23 cellular contexts compared by ENCODE assay signal in genomic region chr9:16654727-16655126, GRCh38.
DNase-seq lines count a peak whose midpoint lies in the region; ATAC-seq, FAIRE-seq and TF ChIP-seq lines count a peak whose summit lies in the region.
"Had no signal": no experiment of that assay in that cellular context is flagged by ENCODE, and none has a peak within 500 bp of the region (broad histone marks: within the 10 kb centered on the region; RNA-seq: fewer than 3 reads in every experiment).

No MANE protein-coding gene starts in this region.

- H4K8ac ChIP-seq in mesenchymal stem cell (ENCODE audit: low read length): no peak overlapping the region

- no peak overlapping the region for H4K91ac ChIP-seq in mesenchymal stem cell (ENCODE audit: low read length)

- H3K9me3 ChIP-seq in mesenchymal stem cell (ENCODE audit: control insufficient read depth, low read length): no peaks in the 10 kb centered on the region
- no peaks in the 10 kb centered on the region for H3K9me3 ChIP-seq in endodermal cell (ENCODE audit: control insufficient read depth, low read length)
- H3K9me3 ChIP-seq in upper lobe of left lung: no peaks in the 10 kb centered on the region
- H3K9me3 ChIP-seq: BLaER1 treated with 17β-estradiol and CSF1 and Interleukin-3, amounts not matched to agents 10 nM and 100 nM; SJSA1 had no signal

- no peak overlapping the region for H2BK15ac ChIP-seq in mesenchymal stem cell (ENCODE audit: low read depth, poor library complexity, severe bottlenecking)

- H3K27ac ChIP-seq in mesenchymal stem cell (ENCODE audit: low read length, poor library complexity, severe bottlenecking): no peak overlapping the region
- H3K27ac ChIP-seq in endodermal cell (ENCODE audit: low read depth, low read length): no peak overlapping the region
- H3K27ac ChIP-seq in upper lobe of left lung: no peak overlapping the region
- H3K27ac ChIP-seq: BLaER1 treated with 17β-estradiol and CSF1 and Interleukin-3, amounts not matched to agents 10 nM and 100 nM; HL-60 had no signal

- ATAC-seq in WTC11: no peak
- ATAC-seq in upper lobe of left lung (ENCODE audit: low FRiP score in 2 of 2): no peak
- ATAC-seq: PC-3, Right ventricle myocardium inferior had no signal

- no peak for TF ChIP-seq CTCF in WTC11 (IDR thresholded peaks at IDR 0.05)
- TF ChIP-seq CTCF in progenitor cell of endocrine pancreas (IDR thresholded peaks at IDR 0.05; ENCODE audit: unreplicated experiment): no peak
- TF ChIP-seq CTCF in HFFc6 (IDR thresholded peaks at IDR 0.05): no peak
- TF ChIP-seq CTCF in endodermal cell (conservative IDR thresholded peaks at IDR 0.05): no peak
- TF ChIP-seq CTCF in upper lobe of left lung (IDR thresholded peaks at IDR 0.05): no peak

- H3K4me3 ChIP-seq in mesenchymal stem cell (ENCODE audit: insufficient read depth in 1 of 2, low read depth in 1 of 2, low read length in 2 of 2) (peak overlapping the region in 1 of 2 experiments; percentile 75), endodermal cell (ENCODE audit: low read length) (no peak overlapping the region), upper lobe of left lung (no peak overlapping the region)
- H3K4me3 ChIP-seq: BLaER1 treated with 17β-estradiol and CSF1 and Interleukin-3, amounts not matched to agents 10 nM and 100 nM; SJSA1 had no signal

- H2AFZ ChIP-seq in mesenchymal stem cell (ENCODE audit: low read depth, low read length): no peak overlapping the region

- no peaks in the 10 kb centered on the region for H3K27me3 Mint-ChIP-seq in WTC11 (ENCODE audit: low read depth)
- H3K27me3 Mint-ChIP-seq in progenitor cell of endocrine pancreas: peaks cover 2% of the 10 kb centered on the region
- no peaks in the 10 kb centered on the region; the same call in 1 of the 2 replicates for H3K27me3 Mint-ChIP-seq in HFFc6 (ENCODE audit: insufficient read depth)
- no peaks in the 10 kb centered on the region for H3K27me3 Mint-ChIP-seq in endodermal cell (ENCODE audit: insufficient read depth)
- H3K27me3 Mint-ChIP-seq: CD4-positive, alpha-beta T cell had no signal

- peaks cover 67% of the 10 kb centered on the region for H3K4me1 Mint-ChIP-seq in WTC11
- peaks cover 25% of the 10 kb centered on the region for H3K4me1 Mint-ChIP-seq in progenitor cell of endocrine pancreas (ENCODE audit: low read depth)
- H3K4me1 Mint-ChIP-seq in HFFc6 (ENCODE audit: low read depth): peaks cover 41% of the 10 kb centered on the region
- H3K4me1 Mint-ChIP-seq in endodermal cell: peaks cover 5% of the 10 kb centered on the region

- TF ChIP-seq POLR2A in GM12892 (IDR thresholded peaks at IDR 0.05; ENCODE audit: low read depth, low read length) (no peak), upper lobe of left lung (IDR thresholded peaks at IDR 0.05) (no peak)

- no peak for TF ChIP-seq EP300 in upper lobe of left lung (IDR thresholded peaks at IDR 0.05)

- H3K4me2 ChIP-seq in mesenchymal stem cell (ENCODE audit: low read length, poor library complexity, severe bottlenecking): no peak overlapping the region

- H2BK12ac ChIP-seq in mesenchymal stem cell (ENCODE audit: low read length in 2 of 2): no peak overlapping the region

- no peaks in the 10 kb centered on the region for H3K9me3 Mint-ChIP-seq in WTC11
- no peaks in the 10 kb centered on the region for H3K9me3 Mint-ChIP-seq in progenitor cell of endocrine pancreas (ENCODE audit: low read depth)
- no peaks in the 10 kb centered on the region for H3K9me3 Mint-ChIP-seq in HFFc6
- no peaks in the 10 kb centered on the region for H3K9me3 Mint-ChIP-seq in endodermal cell

- no peak overlapping the region for H2BK5ac ChIP-seq in mesenchymal stem cell (ENCODE audit: low read depth, low read length, poor library complexity, severe bottlenecking)

- H3K36me3 Mint-ChIP-seq in WTC11 (no peaks in the 10 kb centered on the region), progenitor cell of endocrine pancreas (ENCODE audit: insufficient read depth) (no peaks in the 10 kb centered on the region), HFFc6 (ENCODE audit: low read depth) (peaks cover 3% of the 10 kb centered on the region; the same call in 1 of the 2 replicates), endodermal cell (ENCODE audit: low read depth) (no peaks in the 10 kb centered on the region)

- H2BK120ac ChIP-seq in mesenchymal stem cell (ENCODE audit: low read depth, low read length): no peak overlapping the region

- H3K4me3 Mint-ChIP-seq in WTC11 (no peak overlapping the region), progenitor cell of endocrine pancreas (ENCODE audit: low read depth) (peak overlapping the region; percentile 9), HFFc6 (no peak overlapping the region), endodermal cell (no peak overlapping the region)
- H3K4me3 Mint-ChIP-seq: CD4-positive, alpha-beta T cell had no signal

- H3K14ac ChIP-seq in mesenchymal stem cell (ENCODE audit: low read length in 2 of 2): no peak overlapping the region

- no peak for DNase-seq in GM12892 (ENCODE audit: insufficient read length)
- no peak for DNase-seq in WTC11 (ENCODE audit: low spot score)
- DNase-seq in mesenchymal stem cell: no peak
- DNase-seq in progenitor cell of endocrine pancreas (ENCODE audit: low spot score, unreplicated experiment): no peak
- DNase-seq in HFFc6: no peak
- no peak for DNase-seq in kidney glomerular epithelial cell (lab: John Stamatoyannopoulos, UW)
- no peak for DNase-seq in endodermal cell
- DNase-seq in upper lobe of left lung: no peak
- DNase-seq: AML-193; CD4-positive, alpha-beta T cell; Karpas-422; NCI-H1105; NCI-H1436 treated with DMSO at 0.1 percent for 48 hours; NCI-H187 treated with DMSO at 0.1 percent for 48 hours; NCI-H2107; NCI-H524; NCI-H774; PC-3 had no signal

- no peak overlapping the region for H3K4ac ChIP-seq in mesenchymal stem cell (ENCODE audit: low read depth in 1 of 2, low read length in 2 of 2)

- H3K79me1 ChIP-seq in mesenchymal stem cell (replicated peaks; ENCODE audit: low read length, poor library complexity, severe bottlenecking): peaks cover 25% of the 10 kb centered on the region

- peak overlapping the region in 1 of 2 experiments; percentile 33 for H3K18ac ChIP-seq in mesenchymal stem cell (ENCODE audit: low read depth in 1 of 2, low read length in 2 of 2)

- H3K27me3 ChIP-seq in mesenchymal stem cell (ENCODE audit: control insufficient read depth in 1 of 2, insufficient read depth in 1 of 2, low read length in 2 of 2) (no peaks in the 10 kb centered on the region), endodermal cell (ENCODE audit: control insufficient read depth, insufficient read depth, low read length, poor library complexity, severe bottlenecking) (no peaks in the 10 kb centered on the region), upper lobe of left lung (no peaks in the 10 kb centered on the region)
- H3K27me3 ChIP-seq: BLaER1 treated with 17β-estradiol and CSF1 and Interleukin-3, amounts not matched to agents 10 nM and 100 nM; SJSA1 had no signal

- H3K27ac Mint-ChIP-seq in WTC11 (peak overlapping the region; percentile 58; the same call in 1 of the 2 replicates), progenitor cell of endocrine pancreas (no peak overlapping the region), HFFc6 (no peak overlapping the region), endodermal cell (no peak overlapping the region)
- H3K27ac Mint-ChIP-seq: CD4-positive, alpha-beta T cell had no signal

- no peak overlapping the region for H2AK5ac ChIP-seq in mesenchymal stem cell (ENCODE audit: low read length, severe bottlenecking)

- POLR2A ChIA-PET in WTC11 (lab: Charles Lee): no interaction called here

- no peak overlapping the region for H3K23ac ChIP-seq in mesenchymal stem cell (ENCODE audit: low read length in 2 of 2)

- CTCF ChIA-PET in WTC11 (lab: Charles Lee): interaction anchor here (1.2 kb wide), 1 partner anchor 14 kb away, joined by 4 read pairs; no protein-coding TSS in a partner anchor

- FAIRE-seq in GM12892 (lab: Jason Lieb, UNC): peak; percentile 40
- FAIRE-seq: D721Med had no signal

- H3K4me1 ChIP-seq in mesenchymal stem cell (ENCODE audit: control insufficient read depth, insufficient read depth, low read depth, low read length): peaks cover 6% of the 10 kb centered on the region
- no peaks in the 10 kb centered on the region for H3K4me1 ChIP-seq in endodermal cell (ENCODE audit: control insufficient read depth, insufficient read depth, low read length)
- H3K4me1 ChIP-seq in upper lobe of left lung: no peaks in the 10 kb centered on the region

- WGBS in mesenchymal stem cell: 88% methylated on average over 1 of the region's 3 CpGs
- 100% methylated on average over 3 of the region's 3 CpGs; no CpG with 5 or more reads in 1 of the 2 experiments for WGBS in endodermal cell (ENCODE audit: insufficient coverage in 1 of 2, insufficient read length in 1 of 2), 2 experiments
- WGBS in upper lobe of left lung, 2 donors: 80 to 87% methylated on average over 3 of the region's 3 CpGs

- H3K9ac ChIP-seq in mesenchymal stem cell (ENCODE audit: low read length): peak overlapping the region; percentile 91
- no peak overlapping the region for H3K9ac ChIP-seq in endodermal cell (ENCODE audit: extremely low read depth, low read length, poor library complexity, severe bottlenecking)
- H3K9ac ChIP-seq: BLaER1 treated with 17β-estradiol and CSF1 and Interleukin-3, amounts not matched to agents 10 nM and 100 nM had no signal

- H3K36me3 ChIP-seq in mesenchymal stem cell (ENCODE audit: control insufficient read depth in 1 of 2, insufficient read depth in 2 of 2, low read depth in 1 of 2, low read length in 2 of 2): peaks cover 4 to 18% of the 10 kb centered on the region in 2 experiments
- H3K36me3 ChIP-seq in endodermal cell (ENCODE audit: control insufficient read depth, insufficient read depth, low read length): no peaks in the 10 kb centered on the region
- no peaks in the 10 kb centered on the region for H3K36me3 ChIP-seq in upper lobe of left lung
- H3K36me3 ChIP-seq: BLaER1 treated with 17β-estradiol and CSF1 and Interleukin-3, amounts not matched to agents 10 nM and 100 nM; SJSA1 had no signal
